1 cellular context compared by ENCODE assay signal in the genomic region with DNA sequence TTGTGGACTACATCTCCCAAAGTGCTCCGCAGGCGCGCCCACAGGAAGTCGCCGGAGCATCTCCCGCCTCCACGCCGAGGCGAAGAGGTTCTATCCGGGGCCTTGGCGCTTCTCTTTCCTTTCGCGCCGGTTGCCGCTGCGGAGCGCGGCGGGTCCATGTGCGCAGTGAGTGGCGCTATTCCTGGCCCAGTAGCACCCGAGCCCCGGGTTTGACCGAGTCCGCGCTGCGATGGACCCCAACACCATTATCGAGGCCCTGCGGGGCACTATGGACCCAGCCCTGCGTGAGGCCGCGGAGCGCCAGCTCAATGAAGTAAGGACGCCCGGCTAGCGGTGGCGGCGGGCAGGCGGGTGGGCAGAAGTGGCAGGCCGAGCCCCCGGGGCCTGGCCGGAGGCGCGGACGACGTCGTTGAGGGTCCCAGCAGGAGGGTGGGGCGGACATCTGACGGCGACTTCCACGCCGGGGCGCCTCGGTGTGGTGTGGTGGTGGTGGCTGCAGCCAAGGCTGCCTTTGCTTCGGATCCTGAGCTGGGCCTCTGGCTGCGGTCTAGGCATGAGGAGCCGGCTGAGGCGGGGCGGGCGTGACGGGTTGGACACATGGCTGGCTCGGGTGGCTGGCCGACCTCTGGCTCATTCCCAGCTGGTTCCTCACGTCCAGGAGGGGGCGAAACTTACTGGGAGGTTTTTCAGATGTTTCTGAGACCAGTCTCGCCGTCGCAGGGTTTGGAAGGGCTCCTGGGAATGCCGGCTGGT.
A peak's percentile ranks its signal among the peaks of the same experiment; 100 is the strongest.
TF ChIP-seq lines count a peak whose summit lies in the region.

A gene (plus strand): TSS at position 118 of the 753 bp plus-strand sequence. CDS start 112 bp downstream, at position 230.

TF ChIP-seq in HepG2, 621 proteins besides CTCF, POLR2A, EP300 and RAD21 (continued from another document and continues in another):
- TF ChIP-seq TBX2 (CRISPR knock-in tag; IDR thresholded peaks at IDR 0.05; ENCODE audit: borderline replicate concordance) (peak; percentile 46), ZNF383 (CRISPR knock-in tag; IDR thresholded peaks at IDR 0.05; ENCODE audit: borderline replicate concordance) (0 out of 2 replicates have a peak, but pooled peaks have one; percentile 42), PAWR (CRISPR knock-in tag; IDR thresholded peaks at IDR 0.05; ENCODE audit: borderline replicate concordance) (no peak), FOXJ3 (CRISPR knock-in tag; IDR thresholded peaks at IDR 0.05; ENCODE audit: borderline replicate concordance) (no peak), ZNF230 (CRISPR knock-in tag; IDR thresholded peaks at IDR 0.05) (peak; percentile 92), SRF (IDR thresholded peaks at IDR 0.05; ENCODE audit: low read depth, low read length) (no peak), ZFP82 (CRISPR knock-in tag; IDR thresholded peaks at IDR 0.05; ENCODE audit: borderline replicate concordance) (no peak), MED13 (CRISPR knock-in tag; IDR thresholded peaks at IDR 0.05) (peak; percentile 89), ZNF644 (CRISPR knock-in tag; IDR thresholded peaks at IDR 0.05; ENCODE audit: low read depth) (no peak), ZBTB42 (CRISPR knock-in tag; IDR thresholded peaks at IDR 0.05) (peak; percentile 80; the same call in 1 of the 2 replicates), TP53 (CRISPR knock-in tag; conservative IDR thresholded peaks at IDR 0.05) (peak; percentile 87), ZNF224 (CRISPR knock-in tag; IDR thresholded peaks at IDR 0.05) (no peak; the same call in 1 of the 2 replicates), SATB2 (CRISPR knock-in tag; IDR thresholded peaks at IDR 0.05) (peak; percentile 69; the same call in 1 of the 2 replicates), MEF2D (CRISPR knock-in tag; IDR thresholded peaks at IDR 0.05) (no peak; the same call in 1 of the 2 replicates), NRL (CRISPR knock-in tag; IDR thresholded peaks at IDR 0.05; ENCODE audit: borderline replicate concordance) (no peak; the same call in none of the 2 replicates), DNMT3B (CRISPR knock-in tag; conservative IDR thresholded peaks at IDR 0.05) (0 out of 2 replicates have a peak, but pooled peaks have one; percentile 61), CCAR2 (optimal IDR thresholded peaks at IDR 0.05; ENCODE audit: low read depth, low read length) (no peak), HOXA9 (CRISPR knock-in tag; IDR thresholded peaks at IDR 0.05; ENCODE audit: borderline replicate concordance) (no peak), U2AF2 (IDR thresholded peaks at IDR 0.05; ENCODE audit: low read depth, low read length) (no peak), SNRNP70 (IDR thresholded peaks at IDR 0.05; ENCODE audit: low read depth, low read length) (no peak), GABPA (IDR thresholded peaks at IDR 0.05; ENCODE audit: low read depth, low read length) (peak; percentile 92), GABPA (CRISPR knock-in tag; IDR thresholded peaks at IDR 0.05; ENCODE audit: low read depth) (peak; percentile 96), ATF7-NPFF (CRISPR knock-in tag; IDR thresholded peaks at IDR 0.05; ENCODE audit: low read depth) (peak; percentile 83; the same call in 1 of the 2 replicates), TEAD2 (CRISPR knock-in tag; IDR thresholded peaks at IDR 0.05) (0 out of 2 replicates have a peak, but pooled peaks have one; percentile 60), RBM22 (optimal IDR thresholded peaks at IDR 0.05; ENCODE audit: low read length) (no peak), HOXA5 (CRISPR knock-in tag; IDR thresholded peaks at IDR 0.05) (peak; percentile 74; the same call in 1 of the 2 replicates), ZFP41 (CRISPR knock-in tag; IDR thresholded peaks at IDR 0.05; ENCODE audit: borderline replicate concordance) (peak; percentile 79; the same call in 1 of the 2 replicates), HOXA3 (CRISPR knock-in tag; IDR thresholded peaks at IDR 0.05) (peak; percentile 85; the same call in 1 of the 2 replicates), ZNF235 (CRISPR knock-in tag; IDR thresholded peaks at IDR 0.05; ENCODE audit: borderline replicate concordance) (0 out of 2 replicates have a peak, but pooled peaks have one; percentile 34), CC2D1A (CRISPR knock-in tag; IDR thresholded peaks at IDR 0.05) (no peak), ZNF354B (CRISPR knock-in tag; IDR thresholded peaks at IDR 0.05) (no peak)
- TF ChIP-seq, protein P1, sequence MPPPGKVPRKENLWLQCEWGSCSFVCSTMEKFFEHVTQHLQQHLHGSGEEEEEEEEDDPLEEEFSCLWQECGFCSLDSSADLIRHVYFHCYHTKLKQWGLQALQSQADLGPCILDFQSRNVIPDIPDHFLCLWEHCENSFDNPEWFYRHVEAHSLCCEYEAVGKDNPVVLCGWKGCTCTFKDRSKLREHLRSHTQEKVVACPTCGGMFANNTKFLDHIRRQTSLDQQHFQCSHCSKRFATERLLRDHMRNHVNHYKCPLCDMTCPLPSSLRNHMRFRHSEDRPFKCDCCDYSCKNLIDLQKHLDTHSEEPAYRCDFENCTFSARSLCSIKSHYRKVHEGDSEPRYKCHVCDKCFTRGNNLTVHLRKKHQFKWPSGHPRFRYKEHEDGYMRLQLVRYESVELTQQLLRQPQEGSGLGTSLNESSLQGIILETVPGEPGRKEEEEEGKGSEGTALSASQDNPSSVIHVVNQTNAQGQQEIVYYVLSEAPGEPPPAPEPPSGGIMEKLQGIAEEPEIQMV (CRISPR knock-in tag; IDR thresholded peaks at IDR 0.05; ENCODE audit: low read depth): peak; percentile 79; the same call in 1 of the 2 replicates
- TF ChIP-seq, protein P2, sequence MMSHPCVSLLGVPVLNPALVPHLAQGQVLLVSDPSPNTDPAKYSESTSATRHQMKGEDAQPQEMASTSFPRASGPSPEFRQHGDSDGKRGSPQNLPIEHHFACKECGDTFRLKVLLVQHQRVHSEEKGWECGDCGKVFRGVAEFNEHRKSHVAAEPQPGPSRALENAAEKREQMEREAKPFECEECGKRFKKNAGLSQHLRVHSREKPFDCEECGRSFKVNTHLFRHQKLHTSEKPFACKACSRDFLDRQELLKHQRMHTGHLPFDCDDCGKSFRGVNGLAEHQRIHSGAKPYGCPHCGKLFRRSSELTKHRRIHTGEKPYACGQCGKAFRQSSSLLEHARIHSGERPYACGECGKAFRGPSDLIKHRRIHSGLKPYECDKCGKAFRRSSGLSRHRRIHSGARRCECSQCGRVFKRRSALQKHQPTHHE (CRISPR knock-in tag; IDR thresholded peaks at IDR 0.05; ENCODE audit: borderline replicate concordance): peak; percentile 70; the same call in 1 of the 2 replicates
- TF ChIP-seq, protein P3, sequence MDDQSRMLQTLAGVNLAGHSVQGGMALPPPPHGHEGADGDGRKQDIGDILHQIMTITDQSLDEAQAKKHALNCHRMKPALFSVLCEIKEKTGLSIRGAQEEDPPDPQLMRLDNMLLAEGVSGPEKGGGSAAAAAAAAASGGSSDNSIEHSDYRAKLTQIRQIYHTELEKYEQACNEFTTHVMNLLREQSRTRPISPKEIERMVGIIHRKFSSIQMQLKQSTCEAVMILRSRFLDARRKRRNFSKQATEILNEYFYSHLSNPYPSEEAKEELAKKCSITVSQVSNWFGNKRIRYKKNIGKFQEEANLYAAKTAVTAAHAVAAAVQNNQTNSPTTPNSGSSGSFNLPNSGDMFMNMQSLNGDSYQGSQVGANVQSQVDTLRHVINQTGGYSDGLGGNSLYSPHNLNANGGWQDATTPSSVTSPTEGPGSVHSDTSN (CRISPR knock-in tag; IDR thresholded peaks at IDR 0.05; ENCODE audit: borderline replicate concordance): peak; percentile 86
- TF ChIP-seq, protein P4, sequence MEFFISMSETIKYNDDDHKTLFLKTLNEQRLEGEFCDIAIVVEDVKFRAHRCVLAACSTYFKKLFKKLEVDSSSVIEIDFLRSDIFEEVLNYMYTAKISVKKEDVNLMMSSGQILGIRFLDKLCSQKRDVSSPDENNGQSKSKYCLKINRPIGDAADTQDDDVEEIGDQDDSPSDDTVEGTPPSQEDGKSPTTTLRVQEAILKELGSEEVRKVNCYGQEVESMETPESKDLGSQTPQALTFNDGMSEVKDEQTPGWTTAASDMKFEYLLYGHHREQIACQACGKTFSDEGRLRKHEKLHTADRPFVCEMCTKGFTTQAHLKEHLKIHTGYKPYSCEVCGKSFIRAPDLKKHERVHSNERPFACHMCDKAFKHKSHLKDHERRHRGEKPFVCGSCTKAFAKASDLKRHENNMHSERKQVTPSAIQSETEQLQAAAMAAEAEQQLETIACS (CRISPR knock-in tag; IDR thresholded peaks at IDR 0.05): 0 out of 2 replicates have a peak, but pooled peaks have one; percentile 33
- TF ChIP-seq, protein P5, sequence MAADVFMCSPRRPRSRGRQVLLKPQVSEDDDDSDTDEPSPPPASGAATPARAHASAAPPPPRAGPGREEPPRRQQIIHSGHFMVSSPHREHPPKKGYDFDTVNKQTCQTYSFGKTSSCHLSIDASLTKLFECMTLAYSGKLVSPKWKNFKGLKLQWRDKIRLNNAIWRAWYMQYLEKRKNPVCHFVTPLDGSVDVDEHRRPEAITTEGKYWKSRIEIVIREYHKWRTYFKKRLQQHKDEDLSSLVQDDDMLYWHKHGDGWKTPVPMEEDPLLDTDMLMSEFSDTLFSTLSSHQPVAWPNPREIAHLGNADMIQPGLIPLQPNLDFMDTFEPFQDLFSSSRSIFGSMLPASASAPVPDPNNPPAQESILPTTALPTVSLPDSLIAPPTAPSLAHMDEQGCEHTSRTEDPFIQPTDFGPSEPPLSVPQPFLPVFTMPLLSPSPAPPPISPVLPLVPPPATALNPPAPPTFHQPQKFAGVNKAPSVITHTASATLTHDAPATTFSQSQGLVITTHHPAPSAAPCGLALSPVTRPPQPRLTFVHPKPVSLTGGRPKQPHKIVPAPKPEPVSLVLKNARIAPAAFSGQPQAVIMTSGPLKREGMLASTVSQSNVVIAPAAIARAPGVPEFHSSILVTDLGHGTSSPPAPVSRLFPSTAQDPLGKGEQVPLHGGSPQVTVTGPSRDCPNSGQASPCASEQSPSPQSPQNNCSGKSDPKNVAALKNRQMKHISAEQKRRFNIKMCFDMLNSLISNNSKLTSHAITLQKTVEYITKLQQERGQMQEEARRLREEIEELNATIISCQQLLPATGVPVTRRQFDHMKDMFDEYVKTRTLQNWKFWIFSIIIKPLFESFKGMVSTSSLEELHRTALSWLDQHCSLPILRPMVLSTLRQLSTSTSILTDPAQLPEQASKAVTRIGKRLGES (CRISPR knock-in tag; IDR thresholded peaks at IDR 0.05; ENCODE audit: borderline replicate concordance): peak; percentile 81; the same call in 1 of the 2 replicates
- TF ChIP-seq, protein P6, sequence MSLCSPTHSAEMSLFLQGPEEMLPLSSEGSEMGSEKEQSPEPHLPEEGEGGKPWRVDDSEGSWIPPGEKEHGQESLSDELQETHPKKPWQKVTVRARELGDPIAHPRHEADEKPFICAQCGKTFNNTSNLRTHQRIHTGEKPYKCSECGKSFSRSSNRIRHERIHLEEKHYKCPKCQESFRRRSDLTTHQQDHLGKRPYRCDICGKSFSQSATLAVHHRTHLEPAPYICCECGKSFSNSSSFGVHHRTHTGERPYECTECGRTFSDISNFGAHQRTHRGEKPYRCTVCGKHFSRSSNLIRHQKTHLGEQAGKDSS (CRISPR knock-in tag; IDR thresholded peaks at IDR 0.05; ENCODE audit: borderline replicate concordance, low read depth): peak; percentile 92
- TF ChIP-seq, protein P7, sequence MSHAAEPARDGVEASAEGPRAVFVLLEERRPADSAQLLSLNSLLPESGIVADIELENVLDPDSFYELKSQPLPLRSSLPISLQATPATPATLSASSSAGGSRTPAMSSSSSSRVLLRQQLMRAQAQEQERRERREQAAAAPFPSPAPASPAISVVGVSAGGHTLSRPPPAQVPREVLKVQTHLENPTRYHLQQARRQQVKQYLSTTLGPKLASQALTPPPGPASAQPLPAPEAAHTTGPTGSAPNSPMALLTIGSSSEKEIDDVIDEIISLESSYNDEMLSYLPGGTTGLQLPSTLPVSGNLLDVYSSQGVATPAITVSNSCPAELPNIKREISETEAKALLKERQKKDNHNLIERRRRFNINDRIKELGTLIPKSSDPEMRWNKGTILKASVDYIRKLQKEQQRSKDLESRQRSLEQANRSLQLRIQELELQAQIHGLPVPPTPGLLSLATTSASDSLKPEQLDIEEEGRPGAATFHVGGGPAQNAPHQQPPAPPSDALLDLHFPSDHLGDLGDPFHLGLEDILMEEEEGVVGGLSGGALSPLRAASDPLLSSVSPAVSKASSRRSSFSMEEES (CRISPR knock-in tag; IDR thresholded peaks at IDR 0.05): peak; percentile 53
- TF ChIP-seq, protein P8, sequence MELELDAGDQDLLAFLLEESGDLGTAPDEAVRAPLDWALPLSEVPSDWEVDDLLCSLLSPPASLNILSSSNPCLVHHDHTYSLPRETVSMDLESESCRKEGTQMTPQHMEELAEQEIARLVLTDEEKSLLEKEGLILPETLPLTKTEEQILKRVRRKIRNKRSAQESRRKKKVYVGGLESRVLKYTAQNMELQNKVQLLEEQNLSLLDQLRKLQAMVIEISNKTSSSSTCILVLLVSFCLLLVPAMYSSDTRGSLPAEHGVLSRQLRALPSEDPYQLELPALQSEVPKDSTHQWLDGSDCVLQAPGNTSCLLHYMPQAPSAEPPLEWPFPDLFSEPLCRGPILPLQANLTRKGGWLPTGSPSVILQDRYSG (CRISPR knock-in tag; IDR thresholded peaks at IDR 0.05): no peak
- TF ChIP-seq, protein P9, sequence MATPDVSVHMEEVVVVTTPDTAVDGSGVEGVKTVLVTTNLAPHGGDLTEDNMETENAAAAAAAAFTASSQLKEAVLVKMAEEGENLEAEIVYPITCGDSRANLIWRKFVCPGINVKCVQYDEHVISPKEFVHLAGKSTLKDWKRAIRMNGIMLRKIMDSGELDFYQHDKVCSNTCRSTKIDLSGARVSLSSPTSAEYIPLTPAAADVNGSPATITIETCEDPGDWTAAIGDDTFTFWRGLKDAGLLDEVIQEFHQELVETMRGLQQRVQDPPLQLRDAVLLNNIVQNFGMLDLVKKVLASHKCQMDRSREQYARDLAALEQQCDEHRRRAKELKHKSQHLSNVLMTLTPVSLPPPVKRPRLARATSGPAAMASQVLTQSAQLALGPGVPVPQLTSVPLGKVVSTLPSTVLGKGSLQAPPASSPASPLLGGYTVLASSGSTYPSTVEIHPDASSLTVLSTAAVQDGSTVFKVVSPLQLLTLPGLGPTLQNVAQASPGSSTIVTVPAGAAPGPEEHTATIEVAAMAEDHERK (CRISPR knock-in tag; IDR thresholded peaks at IDR 0.05; ENCODE audit: low read depth): peak; percentile 61; the same call in 1 of the 2 replicates
- TF ChIP-seq, protein P10, sequence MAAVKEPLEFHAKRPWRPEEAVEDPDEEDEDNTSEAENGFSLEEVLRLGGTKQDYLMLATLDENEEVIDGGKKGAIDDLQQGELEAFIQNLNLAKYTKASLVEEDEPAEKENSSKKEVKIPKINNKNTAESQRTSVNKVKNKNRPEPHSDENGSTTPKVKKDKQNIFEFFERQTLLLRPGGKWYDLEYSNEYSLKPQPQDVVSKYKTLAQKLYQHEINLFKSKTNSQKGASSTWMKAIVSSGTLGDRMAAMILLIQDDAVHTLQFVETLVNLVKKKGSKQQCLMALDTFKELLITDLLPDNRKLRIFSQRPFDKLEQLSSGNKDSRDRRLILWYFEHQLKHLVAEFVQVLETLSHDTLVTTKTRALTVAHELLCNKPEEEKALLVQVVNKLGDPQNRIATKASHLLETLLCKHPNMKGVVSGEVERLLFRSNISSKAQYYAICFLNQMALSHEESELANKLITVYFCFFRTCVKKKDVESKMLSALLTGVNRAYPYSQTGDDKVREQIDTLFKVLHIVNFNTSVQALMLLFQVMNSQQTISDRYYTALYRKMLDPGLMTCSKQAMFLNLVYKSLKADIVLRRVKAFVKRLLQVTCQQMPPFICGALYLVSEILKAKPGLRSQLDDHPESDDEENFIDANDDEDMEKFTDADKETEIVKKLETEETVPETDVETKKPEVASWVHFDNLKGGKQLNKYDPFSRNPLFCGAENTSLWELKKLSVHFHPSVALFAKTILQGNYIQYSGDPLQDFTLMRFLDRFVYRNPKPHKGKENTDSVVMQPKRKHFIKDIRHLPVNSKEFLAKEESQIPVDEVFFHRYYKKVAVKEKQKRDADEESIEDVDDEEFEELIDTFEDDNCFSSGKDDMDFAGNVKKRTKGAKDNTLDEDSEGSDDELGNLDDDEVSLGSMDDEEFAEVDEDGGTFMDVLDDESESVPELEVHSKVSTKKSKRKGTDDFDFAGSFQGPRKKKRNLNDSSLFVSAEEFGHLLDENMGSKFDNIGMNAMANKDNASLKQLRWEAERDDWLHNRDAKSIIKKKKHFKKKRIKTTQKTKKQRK (IDR thresholded peaks at IDR 0.05; ENCODE audit: low read length): no peak
